17 cellular contexts compared by ENCODE assay signal in the genomic region with DNA sequence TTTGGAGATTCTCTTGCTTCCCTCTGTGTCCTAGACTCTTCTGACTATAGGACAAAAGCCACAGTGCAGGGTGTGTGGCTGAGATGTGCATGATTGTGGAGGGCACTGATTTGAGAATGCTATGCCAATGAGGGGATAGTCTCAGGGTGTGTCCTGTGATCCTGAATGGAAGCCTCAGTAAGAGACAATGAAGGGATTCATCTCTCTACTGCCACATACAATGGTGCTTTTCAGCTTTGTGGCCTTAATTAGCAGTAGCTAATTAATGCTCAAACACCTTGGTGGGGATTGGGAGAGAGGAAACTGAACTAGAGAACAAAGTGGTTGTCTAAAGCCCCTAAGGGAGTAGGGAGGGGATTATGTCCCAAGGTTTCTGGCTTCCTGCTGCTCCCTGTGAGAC.
"Had no signal": no experiment of that assay in that cellular context is flagged by ENCODE, and none has a peak within 500 bp of the region (broad histone marks: within the 10 kb centered on the region; RNA-seq: fewer than 3 reads in every experiment).

No MANE protein-coding gene starts in this region.

- DNase-seq: activated B cell treated with CpG ODN at 0.5 μM for 24 hours; activated CD4-positive, alpha-beta T cell treated with anti-CD3 and anti-CD28 coated beads, Interleukin-2, amount 10 ng/mL, durations not matched to agents 24 days and 14 days; activated CD8-positive, alpha-beta memory T cell treated with anti-CD3 and anti-CD28 coated beads, Interleukin-2, amount 50 U/mL, for 4 hours; activated CD8-positive, alpha-beta T cell treated with anti-CD3 and anti-CD28 coated beads, Interleukin-2, amount 10 ng/mL, durations not matched to agents 7 days and 5 days; activated gamma-delta T cell treated with Interleukin-2 at 50 U/mL for 16 hours; activated naive CD8-positive, alpha-beta T cell treated with anti-CD3 and anti-CD28 coated beads for 36 hours; activated T-cell treated with anti-CD3 and anti-CD28 coated beads, Interleukin-2, amount 50 U/mL, for 48 hours; brain microvascular endothelial cell; erythroblast; natural killer cell; psoas muscle; right lobe of liver; stimulated activated naive CD8-positive, alpha-beta T cell treated with anti-CD3 and anti-CD28 coated beads, Interleukin-15, Interleukin-2, amounts not matched to agents 100 U/mL and 50 U/mL, for 24 hours; testis; upper lobe of left lung had no signal

- FAIRE-seq: islet of Langerhans had no signal

- H3K27ac ChIP-seq: brain microvascular endothelial cell, gastroesophageal sphincter, psoas muscle, right lobe of liver, testis, upper lobe of left lung had no signal
